ENCODE assay signal across 1 cellular context in genomic region chr3:188348445-188349244, GRCh38.
A peak's percentile ranks its signal among the peaks of the same experiment; 100 is the strongest.
TF ChIP-seq lines count a peak whose summit lies in the region.

No MANE protein-coding gene starts in this region.

TF ChIP-seq in H1, 55 proteins besides CTCF, POLR2A, EP300 and RAD21:
- no peak for TF ChIP-seq CHD7 (IDR thresholded peaks at IDR 0.05; ENCODE audit: insufficient replicate concordance, low read length)
- peak; percentile 90 for TF ChIP-seq CEBPB (IDR thresholded peaks at IDR 0.05; ENCODE audit: low read depth, low read length)
- no peak for TF ChIP-seq NANOG (IDR thresholded peaks at IDR 0.05; ENCODE audit: insufficient read depth, low read depth, low read length, poor library complexity, severe bottlenecking)
- 0 out of 2 replicates have a peak, but pooled peaks have one; percentile 16 for TF ChIP-seq TEAD4 (IDR thresholded peaks at IDR 0.05; ENCODE audit: low read depth, low read length)
- no peak for TF ChIP-seq EZH2 (IDR thresholded peaks at IDR 0.05; ENCODE audit: low read depth, low read length, severe bottlenecking)
- no peak for TF ChIP-seq TBP (IDR thresholded peaks at IDR 0.05; ENCODE audit: low read depth, low read length)
- no peak for TF ChIP-seq KDM5A (IDR thresholded peaks at IDR 0.05; ENCODE audit: low read length)
- TF ChIP-seq CHD1 (IDR thresholded peaks at IDR 0.05; ENCODE audit: low read depth, low read length) = no peak
- TF ChIP-seq ATF2 (IDR thresholded peaks at IDR 0.05; ENCODE audit: low read length) = no peak
- TF ChIP-seq BRCA1 (IDR thresholded peaks at IDR 0.05; ENCODE audit: low read depth, low read length) = no peak
- no peak for TF ChIP-seq SIN3A (conservative IDR thresholded peaks at IDR 0.05 in 1 of 2, IDR thresholded peaks at IDR 0.05 in 1 of 2; ENCODE audit: low read depth in 1 of 2, low read length in 2 of 2)
- no peak for TF ChIP-seq SP2 (IDR thresholded peaks at IDR 0.05; ENCODE audit: low read length)
- no peak for TF ChIP-seq USF2 (IDR thresholded peaks at IDR 0.05; ENCODE audit: low read length)
- no peak for TF ChIP-seq JUND (IDR thresholded peaks at IDR 0.05; ENCODE audit: low read length)
- TF ChIP-seq KDM4A (IDR thresholded peaks at IDR 0.05; ENCODE audit: low read depth, low read length, severe bottlenecking) = no peak
- TF ChIP-seq POU5F1 (IDR thresholded peaks at IDR 0.05; ENCODE audit: low read depth, low read length) = no peak
